In the genomic region with DNA sequence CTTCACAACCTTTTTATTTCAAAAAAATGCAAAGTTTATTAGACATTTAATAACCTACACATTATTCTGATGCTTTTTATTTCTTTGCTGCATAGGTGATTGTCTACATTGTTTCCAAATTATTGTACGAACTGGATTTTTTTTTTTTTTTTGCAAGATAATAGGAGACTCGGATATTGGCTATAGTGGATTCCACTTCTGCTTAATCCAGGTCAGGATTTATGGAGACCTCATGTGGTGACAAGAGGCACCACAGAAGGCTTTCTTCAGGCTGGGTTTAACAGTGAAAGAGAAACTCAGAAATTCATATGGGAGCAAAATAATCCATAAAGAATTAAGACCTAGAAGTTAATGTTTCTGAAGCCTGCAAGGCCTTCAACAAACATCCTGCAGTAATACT, we compare ENCODE assay signal across 1 cellular context.
TF ChIP-seq lines count a peak whose summit lies in the region.

No MANE protein-coding gene starts in this region.

TF ChIP-seq in HCT116, 20 proteins besides CTCF, POLR2A, EP300 and RAD21 (continued from another document):
- TF ChIP-seq EGR1 (IDR thresholded peaks at IDR 0.05; ENCODE audit: low read depth), result no peak
- no peak for TF ChIP-seq SIN3A (IDR thresholded peaks at IDR 0.05; ENCODE audit: low read depth)
- no peak for TF ChIP-seq ZNF274 (IDR thresholded peaks at IDR 0.05; ENCODE audit: low read depth, low read length)
- no peak for TF ChIP-seq CEBPB (IDR thresholded peaks at IDR 0.05; ENCODE audit: low read depth)
- no peak for TF ChIP-seq JUND (IDR thresholded peaks at IDR 0.05)
- TF ChIP-seq ELF1 (IDR thresholded peaks at IDR 0.05; ENCODE audit: borderline replicate concordance, low read depth), result no peak
- no peak for TF ChIP-seq FOSL1 (IDR thresholded peaks at IDR 0.05; ENCODE audit: low read depth)
- no peak for TF ChIP-seq YY1 (IDR thresholded peaks at IDR 0.05; ENCODE audit: extremely low read depth, insufficient replicate concordance, low read depth, low read length)
